24 cellular contexts compared by ENCODE assay signal in genomic region chr2:74821177-74822124, GRCh38. TPM values are rescaled to one million over a fixed set of nuclear protein-coding genes. Genes with fewer than 3 reads are reported as not detected.
DNase-seq lines count a peak whose midpoint lies in the region; ATAC-seq, FAIRE-seq and TF ChIP-seq lines count a peak whose summit lies in the region.
"Had no signal": no experiment of that assay in that cellular context is flagged by ENCODE, and none has a peak within 500 bp of the region (broad histone marks: within the 10 kb centered on the region; RNA-seq: fewer than 3 reads in every experiment).

No MANE protein-coding gene starts in this region.

- peak overlapping the region; percentile 55 for H3K4me2 ChIP-seq in neural progenitor cell
- no peak overlapping the region for H3K4me2 ChIP-seq in MM.1S (ENCODE audit: low read depth, low read length)

- no peak for TF ChIP-seq POLR2A in GM12891 (IDR thresholded peaks at IDR 0.05; ENCODE audit: low read depth, low read length)

- H3K36me3 Mint-ChIP-seq in neural progenitor cell, result no peaks in the 10 kb centered on the region
- no peaks in the 10 kb centered on the region for H3K36me3 Mint-ChIP-seq in naive thymus-derived CD8-positive, alpha-beta T cell
- H3K36me3 Mint-ChIP-seq: naive thymus-derived CD4-positive, alpha-beta T cell; stimulated activated naive B cell treated with anti-CD40 and anti-IgM and Interleukin-4, amounts not matched to agents 10 μg/mL and 1 μg/mL and 100 μg/mL, for 72 hours had no signal

- H3K79me2 ChIP-seq in neural progenitor cell (ENCODE audit: low read depth), result no peaks in the 10 kb centered on the region
- H3K79me2 ChIP-seq in MM.1S (ENCODE audit: low read length), result no peaks in the 10 kb centered on the region

- no peaks in the 10 kb centered on the region for H3K9me3 Mint-ChIP-seq in neural progenitor cell
- H3K9me3 Mint-ChIP-seq in naive thymus-derived CD8-positive, alpha-beta T cell, result no peaks in the 10 kb centered on the region
- H3K9me3 Mint-ChIP-seq: activated CD4-positive, alpha-beta memory T cell treated with anti-CD3 and anti-CD28 coated beads, Interleukin-2, amount 10 ng/mL, durations not matched to agents 7 days and 5 days; stimulated activated naive B cell treated with anti-CD40 and anti-IgM and Interleukin-4, amounts not matched to agents 10 μg/mL and 1 μg/mL and 100 μg/mL, for 72 hours had no signal

- H2AFZ ChIP-seq in neural progenitor cell (replicated peaks), result no peak overlapping the region
- no peak overlapping the region for H2AFZ ChIP-seq in MM.1S (ENCODE audit: low read length)

- DNase-seq in GM12891 (ENCODE audit: insufficient read length, low spot score) (no peak), epithelial cell of prostate (ENCODE audit: low read depth, low spot score) (no peak), neural progenitor cell (ENCODE audit: low spot score) (no peak), MM.1S (no peak)
- no peak for DNase-seq in naive thymus-derived CD8-positive, alpha-beta T cell
- DNase-seq: activated CD4-positive, alpha-beta memory T cell treated with anti-CD3 and anti-CD28 coated beads, Interleukin-2, amount 10 ng/mL, durations not matched to agents 7 days and 5 days; activated effector memory CD4-positive, alpha-beta T cell treated with Interleukin-2 at 50 U/mL for 16 hours; activated T-cell treated with anti-CD3 and anti-CD28 coated beads for 4 hours; dorsolateral prefrontal cortex; heart right ventricle; Kasumi-1; naive thymus-derived CD4-positive, alpha-beta T cell; NCI-H1417; NCI-H2081 treated with DMSO at 0.1 percent for 48 hours; SHP77 treated with DMSO at 0.1 percent for 48 hours; stimulated activated CD4-positive, alpha-beta T cell treated with anti-CD3 and anti-CD28 coated beads, Interleukin-12 subunit alpha, Interleukin-12 subunit beta, amount 100 ng/mL, for 4 hours; stimulated activated CD4-positive, alpha-beta T cell treated with anti-CD3 and anti-CD28 coated beads, Interleukin-4, amount 100 ng/mL, for 24 hours; stimulated activated naive B cell treated with anti-CD40 and anti-IgM and Interleukin-4, amounts not matched to agents 10 μg/mL and 1 μg/mL and 100 μg/mL, for 72 hours had no signal

- POLR2A ChIA-PET in naive thymus-derived CD8-positive, alpha-beta T cell (lab: Charles Lee), result no interaction called here

- H3F3A ChIP-seq in neural progenitor cell (ENCODE audit: low read depth) (peaks cover 21% of the 10 kb centered on the region), MM.1S (ENCODE audit: insufficient read depth, low read length) (no peaks in the 10 kb centered on the region)

- H3K36me3 ChIP-seq in neural progenitor cell (no peaks in the 10 kb centered on the region), MM.1S (replicated peaks; ENCODE audit: insufficient read depth, low read length) (no peaks in the 10 kb centered on the region)
- H3K36me3 ChIP-seq: heart right ventricle, ovary, thoracic aorta had no signal

- FAIRE-seq in GM12891 (lab: Jason Lieb, UNC), result peak; percentile 40
- FAIRE-seq: endothelial cell of umbilical vein, HTR-8/SVneo had no signal

- no peak overlapping the region for H3K27ac Mint-ChIP-seq in neural progenitor cell
- no peak overlapping the region for H3K27ac Mint-ChIP-seq in naive thymus-derived CD8-positive, alpha-beta T cell
- H3K27ac Mint-ChIP-seq: activated CD4-positive, alpha-beta memory T cell treated with anti-CD3 and anti-CD28 coated beads, Interleukin-2, amount 10 ng/mL, durations not matched to agents 7 days and 5 days; stimulated activated naive B cell treated with anti-CD40 and anti-IgM and Interleukin-4, amounts not matched to agents 10 μg/mL and 1 μg/mL and 100 μg/mL, for 72 hours had no signal

- no peaks in the 10 kb centered on the region for H3K9me2 ChIP-seq in MM.1S (replicated peaks; ENCODE audit: insufficient read depth, low read length)

- H3K9ac ChIP-seq in neural progenitor cell (no peak overlapping the region), MM.1S (ENCODE audit: low read length) (no peak overlapping the region)

- H3K27me3 Mint-ChIP-seq in neural progenitor cell (ENCODE audit: insufficient read depth, low read depth), result peaks cover 2% of the 10 kb centered on the region
- no peaks in the 10 kb centered on the region for H3K27me3 Mint-ChIP-seq in naive thymus-derived CD8-positive, alpha-beta T cell

- H3K4me3 Mint-ChIP-seq in neural progenitor cell, result no peak overlapping the region
- H3K4me3 Mint-ChIP-seq in naive thymus-derived CD8-positive, alpha-beta T cell, result no peak overlapping the region
- H3K4me3 Mint-ChIP-seq: activated CD4-positive, alpha-beta memory T cell treated with anti-CD3 and anti-CD28 coated beads, Interleukin-2, amount 10 ng/mL, durations not matched to agents 7 days and 5 days; naive thymus-derived CD4-positive, alpha-beta T cell; stimulated activated naive B cell treated with anti-CD40 and anti-IgM and Interleukin-4, amounts not matched to agents 10 μg/mL and 1 μg/mL and 100 μg/mL, for 72 hours had no signal

- H3K9me3 ChIP-seq in neural progenitor cell (ENCODE audit: low read depth), result no peaks in the 10 kb centered on the region
- H3K9me3 ChIP-seq in MM.1S (replicated peaks; ENCODE audit: insufficient read depth, low read length), result no peaks in the 10 kb centered on the region
- H3K9me3 ChIP-seq: heart right ventricle, ovary, thoracic aorta had no signal

- peaks cover 31% of the 10 kb centered on the region for H3K4me1 ChIP-seq in neural progenitor cell
- H3K4me1 ChIP-seq in MM.1S (ENCODE audit: low read length), result no peaks in the 10 kb centered on the region

- TF ChIP-seq CTCF in neural progenitor cell (IDR thresholded peaks at IDR 0.05), result no peak
- no peak for TF ChIP-seq CTCF in MM.1S (IDR thresholded peaks at IDR 0.05; ENCODE audit: low read length)

- H4K20me1 ChIP-seq in neural progenitor cell (ENCODE audit: low read depth) (no peaks in the 10 kb centered on the region), MM.1S (ENCODE audit: insufficient read depth, low read length) (no peaks in the 10 kb centered on the region)

- no peak for TF ChIP-seq RAD21 in Ishikawa (IDR thresholded peaks at IDR 0.05; ENCODE audit: low read depth)

- TF ChIP-seq EP300 in Ishikawa (IDR thresholded peaks at IDR 0.05; ENCODE audit: borderline replicate concordance), result no peak

- H3K4me3 ChIP-seq in neural progenitor cell (no peak overlapping the region), MM.1S (ENCODE audit: low read length) (no peak overlapping the region)
- H3K4me3 ChIP-seq: dorsolateral prefrontal cortex, heart right ventricle, ovary, thoracic aorta had no signal

- H3K27me3 ChIP-seq in neural progenitor cell, result peaks cover 15% of the 10 kb centered on the region
- H3K27me3 ChIP-seq in MM.1S (replicated peaks; ENCODE audit: insufficient read depth, low read length), result no peaks in the 10 kb centered on the region
- H3K27me3 ChIP-seq: heart right ventricle, ovary had no signal

- no peak for ATAC-seq in naive thymus-derived CD8-positive, alpha-beta T cell
- ATAC-seq in HG02870 (IDR thresholded peaks at IDR 0.05; ENCODE audit: unreplicated experiment), result no peak
- ATAC-seq: naive thymus-derived CD4-positive, alpha-beta T cell; stimulated activated naive B cell treated with anti-CD40 and anti-IgM and Interleukin-4, amounts not matched to agents 10 μg/mL and 1 μg/mL and 100 μg/mL, for 72 hours had no signal

- H3K27ac ChIP-seq in epithelial cell of prostate (peak overlapping the region; percentile 15), neural progenitor cell (no peak overlapping the region), MM.1S (ENCODE audit: low read length) (no peak overlapping the region)
- H3K27ac ChIP-seq: dorsolateral prefrontal cortex, heart right ventricle, ovary, thoracic aorta had no signal

- H3K4me1 Mint-ChIP-seq in neural progenitor cell, result peaks cover 30% of the 10 kb centered on the region
- H3K4me1 Mint-ChIP-seq in naive thymus-derived CD8-positive, alpha-beta T cell, result peaks cover 4 to 17% (median 11%) of the 10 kb centered on the region in 4 donors

TF ChIP-seq in GM12891, 5 proteins besides CTCF, POLR2A, EP300 and RAD21:
- TF ChIP-seq TAF1 (IDR thresholded peaks at IDR 0.05; ENCODE audit: low read depth, low read length), result no peak
- TF ChIP-seq PAX5 (IDR thresholded peaks at IDR 0.05; ENCODE audit: insufficient read depth, low read length, severe bottlenecking), result no peak
- TF ChIP-seq SPI1 (IDR thresholded peaks at IDR 0.05; ENCODE audit: low read depth, low read length), result no peak
TF ChIP-seq in GM12891: peak in this region for 0.

TF ChIP-seq in Ishikawa, 13 proteins besides CTCF, POLR2A, EP300 and RAD21 (continues in another document):
- no peak for TF ChIP-seq REST (IDR thresholded peaks at IDR 0.05; ENCODE audit: low read depth)
- TF ChIP-seq FOXM1 (IDR thresholded peaks at IDR 0.05; ENCODE audit: borderline replicate concordance, low read depth), result no peak

RNA-seq across cellular contexts. Expression of gene HK2, which starts 12.5 kb away (rescaled TPM):
- polyA plus RNA-seq in GM12891 (2012; ENCODE audit: low read depth, missing spikeins), result 35.6 TPM
- 61.8 and 72.1 TPM in 2 replicates for total RNA-seq in neural progenitor cell (ENCODE audit: low replicate concordance)
- 1 to 10 TPM; 7.2 to 7.3 TPM for total RNA-seq in naive thymus-derived CD8-positive, alpha-beta T cell
- 1 to 10 TPM; 1.2 to 5.7 (median 1.7) TPM for polyA plus RNA-seq in naive thymus-derived CD8-positive, alpha-beta T cell
